22 cellular contexts compared by ENCODE assay signal in the genomic region with DNA sequence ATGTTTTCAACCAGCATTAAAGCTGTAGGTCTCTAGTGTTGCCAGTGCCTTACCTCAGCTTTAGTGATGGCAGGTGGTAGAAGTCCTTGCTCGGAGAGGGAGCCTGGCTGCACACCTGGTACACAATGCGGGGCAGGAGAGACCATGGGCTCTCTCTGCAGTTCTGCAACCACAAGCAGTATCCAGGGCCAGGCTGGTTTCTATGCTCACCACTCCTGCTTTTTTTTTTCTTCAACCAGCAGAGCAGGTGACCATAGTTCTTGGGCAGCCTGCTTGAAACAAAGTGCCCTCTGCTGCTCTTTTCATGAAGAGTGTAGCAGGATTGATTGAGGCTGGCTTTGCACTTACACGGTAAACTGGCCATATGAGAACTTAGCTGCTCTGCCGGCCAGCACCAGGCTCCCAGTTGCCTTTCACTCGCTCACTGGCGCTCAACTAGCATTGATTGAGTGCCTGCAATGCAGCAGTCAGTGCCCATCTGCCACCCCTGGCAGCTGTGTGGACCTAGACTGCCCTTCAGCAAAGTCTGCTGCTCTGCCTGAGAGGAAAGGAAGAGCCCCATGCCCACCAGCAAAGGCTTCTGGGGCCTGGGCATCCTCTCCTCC. TPM values are rescaled to one million over a fixed set of nuclear protein-coding genes. Genes with fewer than 3 reads are reported as not detected.
DNase-seq lines count a peak whose midpoint lies in the region; TF ChIP-seq lines count a peak whose summit lies in the region.
"Had no signal": no experiment of that assay in that cellular context is flagged by ENCODE, and none has a peak within 500 bp of the region (broad histone marks: within the 10 kb centered on the region; RNA-seq: fewer than 3 reads in every experiment).

No MANE protein-coding gene starts in this region.

- H3K23me2 ChIP-seq in H9 (ENCODE audit: insufficient read length, low read depth, low read length, poor library complexity, severe bottlenecking): peaks cover 1% of the 10 kb centered on the region

- H3K9ac ChIP-seq in KMS-11: no peak overlapping the region; the same call in 1 of the 2 replicates
- no peak overlapping the region for H3K9ac ChIP-seq in H9 (ENCODE audit: extremely low read depth, insufficient read length, low read length)

- TF ChIP-seq CTCF in KMS-11 (conservative IDR thresholded peaks at IDR 0.05; ENCODE audit: low read depth, low read length) (no peak), nephron progenitor cell (IDR thresholded peaks at IDR 0.05) (no peak), H9 (conservative IDR thresholded peaks at IDR 0.05) (no peak)

- H3K4me2 ChIP-seq in KMS-11: peak overlapping the region; percentile 58
- H3K4me2 ChIP-seq in H9 (ENCODE audit: insufficient read depth, insufficient read length, low read length): no peak overlapping the region

- WGBS in H9 (ENCODE audit: extremely low coverage, insufficient read length, low lambda C conversion rate): no CpG with 5 or more reads among the region's 6 CpGs

- no peak overlapping the region for H2BK15ac ChIP-seq in H9 (ENCODE audit: low read depth, low read length)

- no peaks in the 10 kb centered on the region for H3K79me1 ChIP-seq in H9 (ENCODE audit: insufficient read depth, low read depth, low read length, poor library complexity, severe bottlenecking)

- H3K27me3 ChIP-seq in KMS-11 (ENCODE audit: insufficient read depth, low read depth) (no peaks in the 10 kb centered on the region), H9 (ENCODE audit: insufficient read depth, low read length) (no peaks in the 10 kb centered on the region)
- H3K27me3 ChIP-seq: pancreas, sigmoid colon, SJCRH30 had no signal

- no peak overlapping the region for H3K23ac ChIP-seq in H9 (ENCODE audit: insufficient read length, low read depth, low read length)

- no peaks in the 10 kb centered on the region for H3K36me3 ChIP-seq in KMS-11 (ENCODE audit: insufficient read depth)

- DNase-seq in NCI-H526 (lab: John Stamatoyannopoulos, UW): peak; percentile 37 to 60
- DNase-seq in NCI-H526 treated with DMSO at 0.1 percent for 48 hours (lab: John Stamatoyannopoulos, UW): no peak
- DNase-seq in NCI-H524 treated with DMSO at 0.1 percent for 48 hours (lab: John Stamatoyannopoulos, UW): peak; percentile 16
- DNase-seq in nephron progenitor cell: no peak
- DNase-seq in Kasumi-1 (lab: John Stamatoyannopoulos, UW): no peak
- no peak for DNase-seq in H9
- no peak for DNase-seq in activated CD4-positive, alpha-beta T cell treated with anti-CD3 and anti-CD28 coated beads for 48 hours
- DNase-seq: activated CD4-positive, alpha-beta T cell treated with anti-CD3 and anti-CD28 coated beads, Interleukin-2, amount 10 ng/mL, durations not matched to agents 7 days and 5 days; effector CD4-positive, alpha-beta T cell; foreskin fibroblast; left ventricle myocardium inferior; natural killer cell; NCI-H1436; NCI-H345; pancreas; PC-3; sigmoid colon; SJCRH30 had no signal

- no peak overlapping the region for H3K4me3 ChIP-seq in KMS-11 (IDR thresholded peaks at IDR 0.05; ENCODE audit: insufficient read depth, low read depth, low read length)
- H3K4me3 ChIP-seq: left ventricle myocardium inferior, pancreas, sigmoid colon, SJCRH30 had no signal

- no peak overlapping the region for H2BK120ac ChIP-seq in H9 (ENCODE audit: low read depth, low read length, poor library complexity, severe bottlenecking)

- no peaks in the 10 kb centered on the region for H4K20me1 ChIP-seq in KMS-11 (ENCODE audit: insufficient read depth)
- no peaks in the 10 kb centered on the region for H4K20me1 ChIP-seq in H9 (ENCODE audit: control insufficient read depth, insufficient read depth, insufficient read length)

- no peak overlapping the region for H3T11ph ChIP-seq in H9 (ENCODE audit: low read length)

- H3K27me3 Mint-ChIP-seq in nephron progenitor cell (ENCODE audit: low read depth, poor library complexity) (no peaks in the 10 kb centered on the region), H9 (ENCODE audit: low read depth) (no peaks in the 10 kb centered on the region)
- H3K27me3 Mint-ChIP-seq: activated CD4-positive, alpha-beta T cell treated with anti-CD3 and anti-CD28 coated beads, Interleukin-2, amount 10 ng/mL, durations not matched to agents 7 days and 5 days had no signal

- H3K4me1 ChIP-seq in KMS-11 (ENCODE audit: low read depth, poor library complexity, severe bottlenecking) (peaks cover 52% of the 10 kb centered on the region), H9 (ENCODE audit: insufficient read depth, low read length) (no peaks in the 10 kb centered on the region)
- H3K4me1 ChIP-seq: SJCRH30 had no signal

- H2BK5ac ChIP-seq in H9 (ENCODE audit: insufficient read length, low read length): no peak overlapping the region

- H2AK5ac ChIP-seq in H9 (ENCODE audit: insufficient read length, low read length): no peak overlapping the region

- H4K91ac ChIP-seq in H9 (ENCODE audit: insufficient read length, low read depth, low read length): no peak overlapping the region

- H3K9me3 Mint-ChIP-seq in nephron progenitor cell (no peaks in the 10 kb centered on the region), H9 (no peaks in the 10 kb centered on the region)
- H3K9me3 Mint-ChIP-seq: activated CD4-positive, alpha-beta T cell treated with anti-CD3 and anti-CD28 coated beads, Interleukin-2, amount 10 ng/mL, durations not matched to agents 7 days and 5 days; mesothelial cell of epicardium; natural killer cell; T-helper 1 cell treated with Interleukin-12 subunit alpha and Interleukin-12 subunit beta and Interleukin-4 antibody, amounts not matched to agents 30 μg/mL and 1 μg/mL, for 36 hours had no signal

- H3K4me1 Mint-ChIP-seq in nephron progenitor cell (peaks cover 28% of the 10 kb centered on the region), H9 (peaks cover 7 to 10% of the 10 kb centered on the region in 2 experiments)

- H3K18ac ChIP-seq in H9 (ENCODE audit: insufficient read length, low read depth, low read length): no peak overlapping the region

- H3K4me3 Mint-ChIP-seq in nephron progenitor cell (no peak overlapping the region), H9 (no peak overlapping the region)
- H3K4me3 Mint-ChIP-seq: activated CD4-positive, alpha-beta T cell treated with anti-CD3 and anti-CD28 coated beads, Interleukin-2, amount 10 ng/mL, durations not matched to agents 7 days and 5 days; mesothelial cell of epicardium; natural killer cell; T-helper 1 cell treated with Interleukin-12 subunit alpha and Interleukin-12 subunit beta and Interleukin-4 antibody, amounts not matched to agents 30 μg/mL and 1 μg/mL, for 36 hours had no signal

- no peak overlapping the region for H4K8ac ChIP-seq in H9 (replicated peaks; ENCODE audit: insufficient read length, low read depth, low read length)

- H2BK12ac ChIP-seq in H9 (ENCODE audit: insufficient read length, low read depth, low read length): no peak overlapping the region

- H4K5ac ChIP-seq in H9 (ENCODE audit: insufficient read length, low read depth, low read length): no peak overlapping the region

- H3K14ac ChIP-seq in H9 (ENCODE audit: insufficient read depth, low read length): no peak overlapping the region

- H3K79me2 ChIP-seq in KMS-11 (ENCODE audit: insufficient read depth, low read depth): peaks cover 10% of the 10 kb centered on the region; the same call in 1 of the 2 replicates
- peaks cover under 1% of the 10 kb centered on the region; the same call in 1 of the 2 replicates for H3K79me2 ChIP-seq in H9 (ENCODE audit: insufficient read depth, low read length)

- H3K27ac ChIP-seq in KMS-11: peak overlapping the region; percentile 25; the same call in 1 of the 2 replicates
- no peak overlapping the region for H3K27ac ChIP-seq in H9 (ENCODE audit: insufficient read length, low read depth, low read length)
- H3K27ac ChIP-seq: HL-60, left ventricle myocardium inferior, pancreas, SJCRH30 had no signal

- no peaks in the 10 kb centered on the region for H3K9me3 ChIP-seq in H9 (ENCODE audit: control insufficient read depth, low read depth, low read length)
- H3K9me3 ChIP-seq: left ventricle myocardium inferior, pancreas, SJCRH30 had no signal

- H3K4ac ChIP-seq in H9 (ENCODE audit: low read depth, low read length): no peak overlapping the region

- H2AFZ ChIP-seq in KMS-11 (ENCODE audit: low read depth) (peak overlapping the region; percentile 28; the same call in 1 of the 2 replicates), H9 (ENCODE audit: low read length) (no peak overlapping the region)

- H3K36me3 Mint-ChIP-seq in nephron progenitor cell (ENCODE audit: low read depth): peaks cover 20% of the 10 kb centered on the region
- H3K36me3 Mint-ChIP-seq in H9 (ENCODE audit: insufficient read depth in 1 of 3, low read depth in 3 of 3): peaks cover 6 to 20% (median 17%) of the 10 kb centered on the region in 3 experiments; a peak in 6 of 7 replicates
- H3K36me3 Mint-ChIP-seq: natural killer cell had no signal

- H3K27ac Mint-ChIP-seq in nephron progenitor cell (peak overlapping the region; percentile 42), H9 (no peak overlapping the region)
- H3K27ac Mint-ChIP-seq: activated CD4-positive, alpha-beta T cell treated with anti-CD3 and anti-CD28 coated beads, Interleukin-2, amount 10 ng/mL, durations not matched to agents 7 days and 5 days; mesothelial cell of epicardium; natural killer cell; T-helper 1 cell treated with Interleukin-12 subunit alpha and Interleukin-12 subunit beta and Interleukin-4 antibody, amounts not matched to agents 30 μg/mL and 1 μg/mL, for 36 hours had no signal

- no peak overlapping the region for H3K56ac ChIP-seq in H9 (ENCODE audit: insufficient read length, low read depth, low read length)

- no peak overlapping the region for H2BK20ac ChIP-seq in H9 (ENCODE audit: low read depth, low read length, poor library complexity, severe bottlenecking)

RNA-seq across cellular contexts. Expression of a gene that starts 4.4 kb away (rescaled TPM):
- 57.8 and 62.1 TPM in 2 replicates for total RNA-seq in H9 (2021)

RNA-seq across cellular contexts. Expression of a gene that starts 28.5 kb away (rescaled TPM):
- total RNA-seq in H9 (2021): 81.8 and 85.0 TPM in 2 replicates

Comparison
In these comparisons a context has a peak if more than half of its experiments do, and no peak if none do; other contexts are left out.
1. DNase-seq: peak in NCI-H526 (2 of 2) and NCI-H524 treated with DMSO at 0.1 percent for 48 hours (single experiment); none in NCI-H526 treated with DMSO at 0.1 percent for 48 hours (single experiment), nephron progenitor cell (single experiment), Kasumi-1 (0 of 2), H9 (single experiment) and activated CD4-positive, alpha-beta T cell treated with anti-CD3 and anti-CD28 coated beads for 48 hours (single experiment).